Comparison of ENCODE assay signal across 1 cellular context in the genomic region with DNA sequence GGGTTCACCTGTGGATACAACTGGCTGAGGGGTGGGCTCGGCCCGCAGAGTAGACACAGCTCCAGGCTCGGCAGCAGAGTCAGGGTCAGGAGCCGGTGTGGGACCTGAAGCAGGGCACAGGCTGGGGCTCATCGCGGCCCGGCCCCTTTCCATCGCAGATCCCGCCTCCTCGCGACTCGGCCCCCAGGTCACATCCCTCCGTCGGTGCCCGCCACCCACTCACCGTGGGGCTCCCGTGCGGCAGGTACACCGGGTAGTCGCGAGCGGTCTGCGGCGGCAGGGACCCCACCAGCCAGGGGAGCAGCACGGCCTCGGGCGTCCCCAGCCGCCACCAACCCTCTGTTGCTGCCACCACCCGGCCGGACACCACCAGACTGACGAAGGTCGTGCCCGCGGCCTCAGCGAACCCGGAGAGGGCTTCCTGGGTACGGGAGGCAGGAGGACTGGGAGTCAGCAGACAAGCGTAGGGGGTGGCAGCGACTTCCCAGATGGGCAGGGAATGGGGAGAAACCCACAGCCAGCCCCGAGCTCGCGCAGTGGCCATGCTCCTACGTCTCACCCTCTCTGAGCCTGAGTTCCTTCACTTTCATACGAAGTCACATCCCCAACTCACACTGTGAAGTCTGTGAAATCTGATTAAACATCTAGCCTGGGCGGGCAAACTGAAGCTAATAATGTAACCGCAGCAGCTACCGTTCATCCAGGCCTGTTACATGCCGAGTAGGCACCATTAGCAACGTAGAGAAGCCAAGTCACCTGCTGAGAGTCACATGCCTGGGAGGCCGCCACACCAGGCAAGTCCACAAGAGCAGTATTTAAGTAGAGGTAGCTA.
A peak's percentile ranks its signal among the peaks of the same experiment; 100 is the strongest.
TF ChIP-seq lines count a peak whose summit lies in the region.

No MANE protein-coding gene starts in this region.

TF ChIP-seq in HepG2, 621 proteins besides CTCF, POLR2A, EP300 and RAD21 (continued from another document and continues in another):
- TF ChIP-seq, protein P1, sequence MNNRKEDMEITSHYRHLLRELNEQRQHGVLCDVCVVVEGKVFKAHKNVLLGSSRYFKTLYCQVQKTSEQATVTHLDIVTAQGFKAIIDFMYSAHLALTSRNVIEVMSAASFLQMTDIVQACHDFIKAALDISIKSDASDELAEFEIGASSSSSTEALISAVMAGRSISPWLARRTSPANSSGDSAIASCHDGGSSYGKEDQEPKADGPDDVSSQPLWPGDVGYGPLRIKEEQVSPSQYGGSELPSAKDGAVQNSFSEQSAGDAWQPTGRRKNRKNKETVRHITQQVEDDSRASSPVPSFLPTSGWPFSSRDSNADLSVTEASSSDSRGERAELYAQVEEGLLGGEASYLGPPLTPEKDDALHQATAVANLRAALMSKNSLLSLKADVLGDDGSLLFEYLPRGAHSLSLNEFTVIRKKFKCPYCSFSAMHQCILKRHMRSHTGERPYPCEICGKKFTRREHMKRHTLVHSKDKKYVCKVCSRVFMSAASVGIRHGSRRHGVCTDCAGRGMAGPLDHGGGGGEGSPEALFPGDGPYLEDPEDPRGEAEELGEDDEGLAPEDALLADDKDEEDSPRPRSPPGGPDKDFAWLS (CRISPR knock-in tag; IDR thresholded peaks at IDR 0.05; ENCODE audit: borderline replicate concordance): no peak
- no peak for TF ChIP-seq LCORL (IDR thresholded peaks at IDR 0.05)
- TF ChIP-seq LCORL (CRISPR knock-in tag; IDR thresholded peaks at IDR 0.05): peak; percentile 79; the same call in 1 of the 2 replicates
- peak; percentile 50; the same call in 1 of the 2 replicates for TF ChIP-seq ZSCAN31 (CRISPR knock-in tag; IDR thresholded peaks at IDR 0.05; ENCODE audit: low read depth)
- TF ChIP-seq ZSCAN22 (CRISPR knock-in tag; IDR thresholded peaks at IDR 0.05): no peak
- TF ChIP-seq ZNF713 (CRISPR knock-in tag; IDR thresholded peaks at IDR 0.05): peak; percentile 82
- peak; percentile 52; the same call in 1 of the 2 replicates for TF ChIP-seq ZNF350 (CRISPR knock-in tag; IDR thresholded peaks at IDR 0.05; ENCODE audit: borderline replicate concordance, low read depth)
- TF ChIP-seq, protein P2, sequence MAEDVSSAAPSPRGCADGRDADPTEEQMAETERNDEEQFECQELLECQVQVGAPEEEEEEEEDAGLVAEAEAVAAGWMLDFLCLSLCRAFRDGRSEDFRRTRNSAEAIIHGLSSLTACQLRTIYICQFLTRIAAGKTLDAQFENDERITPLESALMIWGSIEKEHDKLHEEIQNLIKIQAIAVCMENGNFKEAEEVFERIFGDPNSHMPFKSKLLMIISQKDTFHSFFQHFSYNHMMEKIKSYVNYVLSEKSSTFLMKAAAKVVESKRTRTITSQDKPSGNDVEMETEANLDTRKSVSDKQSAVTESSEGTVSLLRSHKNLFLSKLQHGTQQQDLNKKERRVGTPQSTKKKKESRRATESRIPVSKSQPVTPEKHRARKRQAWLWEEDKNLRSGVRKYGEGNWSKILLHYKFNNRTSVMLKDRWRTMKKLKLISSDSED (CRISPR knock-in tag; IDR thresholded peaks at IDR 0.05): no peak
- TF ChIP-seq ZBTB7A (CRISPR knock-in tag; IDR thresholded peaks at IDR 0.05): no peak
- no peak for TF ChIP-seq ZBTB3 (CRISPR knock-in tag; IDR thresholded peaks at IDR 0.05; ENCODE audit: borderline replicate concordance, low read depth)
- no peak for TF ChIP-seq ZNF563 (CRISPR knock-in tag; IDR thresholded peaks at IDR 0.05)
- no peak for TF ChIP-seq MIER3 (CRISPR knock-in tag; IDR thresholded peaks at IDR 0.05; ENCODE audit: borderline replicate concordance)
- TF ChIP-seq KDM6A (CRISPR knock-in tag; IDR thresholded peaks at IDR 0.05; ENCODE audit: low read depth): no peak
- no peak for TF ChIP-seq TCF12 (IDR thresholded peaks at IDR 0.05)
- TF ChIP-seq TCF12 (CRISPR knock-in tag; IDR thresholded peaks at IDR 0.05): no peak
- TF ChIP-seq NCOA2 (CRISPR knock-in tag; IDR thresholded peaks at IDR 0.05): no peak
- TF ChIP-seq, protein P3, sequence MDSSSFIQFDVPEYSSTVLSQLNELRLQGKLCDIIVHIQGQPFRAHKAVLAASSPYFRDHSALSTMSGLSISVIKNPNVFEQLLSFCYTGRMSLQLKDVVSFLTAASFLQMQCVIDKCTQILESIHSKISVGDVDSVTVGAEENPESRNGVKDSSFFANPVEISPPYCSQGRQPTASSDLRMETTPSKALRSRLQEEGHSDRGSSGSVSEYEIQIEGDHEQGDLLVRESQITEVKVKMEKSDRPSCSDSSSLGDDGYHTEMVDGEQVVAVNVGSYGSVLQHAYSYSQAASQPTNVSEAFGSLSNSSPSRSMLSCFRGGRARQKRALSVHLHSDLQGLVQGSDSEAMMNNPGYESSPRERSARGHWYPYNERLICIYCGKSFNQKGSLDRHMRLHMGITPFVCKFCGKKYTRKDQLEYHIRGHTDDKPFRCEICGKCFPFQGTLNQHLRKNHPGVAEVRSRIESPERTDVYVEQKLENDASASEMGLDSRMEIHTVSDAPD (CRISPR knock-in tag; IDR thresholded peaks at IDR 0.05): 0 out of 2 replicates have a peak, but pooled peaks have one; percentile 20
- peak; percentile 70 for TF ChIP-seq KDM5B (CRISPR knock-in tag; IDR thresholded peaks at IDR 0.05; ENCODE audit: borderline replicate concordance)
- TF ChIP-seq ZSCAN21 (CRISPR knock-in tag; IDR thresholded peaks at IDR 0.05; ENCODE audit: borderline replicate concordance): no peak
- no peak for TF ChIP-seq ZNF260 (CRISPR knock-in tag; IDR thresholded peaks at IDR 0.05; ENCODE audit: borderline replicate concordance, low read depth)
- peak; percentile 23; the same call in 1 of the 2 replicates for TF ChIP-seq STAG1 (CRISPR knock-in tag; IDR thresholded peaks at IDR 0.05)
- TF ChIP-seq ZNF816 (CRISPR knock-in tag; IDR thresholded peaks at IDR 0.05; ENCODE audit: borderline replicate concordance): no peak
- no peak for TF ChIP-seq RFXAP (CRISPR knock-in tag; IDR thresholded peaks at IDR 0.05; ENCODE audit: borderline replicate concordance)
- TF ChIP-seq CC2D1A (CRISPR knock-in tag; IDR thresholded peaks at IDR 0.05): no peak
- TF ChIP-seq, protein P4, sequence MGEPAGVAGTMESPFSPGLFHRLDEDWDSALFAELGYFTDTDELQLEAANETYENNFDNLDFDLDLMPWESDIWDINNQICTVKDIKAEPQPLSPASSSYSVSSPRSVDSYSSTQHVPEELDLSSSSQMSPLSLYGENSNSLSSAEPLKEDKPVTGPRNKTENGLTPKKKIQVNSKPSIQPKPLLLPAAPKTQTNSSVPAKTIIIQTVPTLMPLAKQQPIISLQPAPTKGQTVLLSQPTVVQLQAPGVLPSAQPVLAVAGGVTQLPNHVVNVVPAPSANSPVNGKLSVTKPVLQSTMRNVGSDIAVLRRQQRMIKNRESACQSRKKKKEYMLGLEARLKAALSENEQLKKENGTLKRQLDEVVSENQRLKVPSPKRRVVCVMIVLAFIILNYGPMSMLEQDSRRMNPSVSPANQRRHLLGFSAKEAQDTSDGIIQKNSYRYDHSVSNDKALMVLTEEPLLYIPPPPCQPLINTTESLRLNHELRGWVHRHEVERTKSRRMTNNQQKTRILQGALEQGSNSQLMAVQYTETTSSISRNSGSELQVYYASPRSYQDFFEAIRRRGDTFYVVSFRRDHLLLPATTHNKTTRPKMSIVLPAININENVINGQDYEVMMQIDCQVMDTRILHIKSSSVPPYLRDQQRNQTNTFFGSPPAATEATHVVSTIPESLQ (CRISPR knock-in tag; conservative IDR thresholded peaks at IDR 0.05): no peak
- TF ChIP-seq ZNF546 (CRISPR knock-in tag; conservative IDR thresholded peaks at IDR 0.05): no peak
- TF ChIP-seq ZNF501 (CRISPR knock-in tag; IDR thresholded peaks at IDR 0.05): peak; percentile 65; the same call in 1 of the 2 replicates
- TF ChIP-seq, protein P5, sequence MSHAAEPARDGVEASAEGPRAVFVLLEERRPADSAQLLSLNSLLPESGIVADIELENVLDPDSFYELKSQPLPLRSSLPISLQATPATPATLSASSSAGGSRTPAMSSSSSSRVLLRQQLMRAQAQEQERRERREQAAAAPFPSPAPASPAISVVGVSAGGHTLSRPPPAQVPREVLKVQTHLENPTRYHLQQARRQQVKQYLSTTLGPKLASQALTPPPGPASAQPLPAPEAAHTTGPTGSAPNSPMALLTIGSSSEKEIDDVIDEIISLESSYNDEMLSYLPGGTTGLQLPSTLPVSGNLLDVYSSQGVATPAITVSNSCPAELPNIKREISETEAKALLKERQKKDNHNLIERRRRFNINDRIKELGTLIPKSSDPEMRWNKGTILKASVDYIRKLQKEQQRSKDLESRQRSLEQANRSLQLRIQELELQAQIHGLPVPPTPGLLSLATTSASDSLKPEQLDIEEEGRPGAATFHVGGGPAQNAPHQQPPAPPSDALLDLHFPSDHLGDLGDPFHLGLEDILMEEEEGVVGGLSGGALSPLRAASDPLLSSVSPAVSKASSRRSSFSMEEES (CRISPR knock-in tag; IDR thresholded peaks at IDR 0.05): peak; percentile 36; the same call in 1 of the 2 replicates
- TF ChIP-seq SP5 (CRISPR knock-in tag; IDR thresholded peaks at IDR 0.05; ENCODE audit: borderline replicate concordance, low read depth): no peak
- TF ChIP-seq FOSL1 (CRISPR knock-in tag; IDR thresholded peaks at IDR 0.05; ENCODE audit: borderline replicate concordance): no peak
- TF ChIP-seq ZBTB42 (CRISPR knock-in tag; IDR thresholded peaks at IDR 0.05): peak; percentile 21; the same call in 1 of the 2 replicates
- TF ChIP-seq HNRNPL (IDR thresholded peaks at IDR 0.05; ENCODE audit: low read depth, low read length): peak; percentile 92
- TF ChIP-seq ZNF572 (CRISPR knock-in tag; IDR thresholded peaks at IDR 0.05): peak; percentile 74
- 0 out of 2 replicates have a peak, but pooled peaks have one; percentile 49 for TF ChIP-seq ZNF468 (CRISPR knock-in tag; IDR thresholded peaks at IDR 0.05)
- no peak for TF ChIP-seq SMARCC2 (IDR thresholded peaks at IDR 0.05)
- TF ChIP-seq, protein P6, sequence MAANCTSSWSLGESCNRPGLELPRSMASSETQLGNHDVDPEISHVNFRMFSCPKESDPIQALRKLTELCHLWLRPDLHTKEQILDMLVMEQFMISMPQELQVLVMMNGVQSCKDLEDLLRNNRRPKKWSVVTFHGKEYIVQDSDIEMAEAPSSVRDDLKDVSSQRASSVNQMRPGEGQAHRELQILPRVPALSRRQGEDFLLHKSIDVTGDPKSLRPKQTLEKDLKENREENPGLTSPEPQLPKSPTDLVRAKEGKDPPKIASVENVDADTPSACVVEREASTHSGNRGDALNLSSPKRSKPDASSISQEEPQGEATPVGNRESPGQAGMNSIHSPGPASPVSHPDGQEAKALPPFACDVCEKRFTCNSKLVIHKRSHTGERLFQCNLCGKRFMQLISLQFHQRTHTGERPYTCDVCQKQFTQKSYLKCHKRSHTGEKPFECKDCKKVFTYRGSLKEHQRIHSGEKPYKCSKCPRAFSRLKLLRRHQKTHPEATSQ (CRISPR knock-in tag; IDR thresholded peaks at IDR 0.05; ENCODE audit: borderline replicate concordance): no peak
- TF ChIP-seq, protein P7, sequence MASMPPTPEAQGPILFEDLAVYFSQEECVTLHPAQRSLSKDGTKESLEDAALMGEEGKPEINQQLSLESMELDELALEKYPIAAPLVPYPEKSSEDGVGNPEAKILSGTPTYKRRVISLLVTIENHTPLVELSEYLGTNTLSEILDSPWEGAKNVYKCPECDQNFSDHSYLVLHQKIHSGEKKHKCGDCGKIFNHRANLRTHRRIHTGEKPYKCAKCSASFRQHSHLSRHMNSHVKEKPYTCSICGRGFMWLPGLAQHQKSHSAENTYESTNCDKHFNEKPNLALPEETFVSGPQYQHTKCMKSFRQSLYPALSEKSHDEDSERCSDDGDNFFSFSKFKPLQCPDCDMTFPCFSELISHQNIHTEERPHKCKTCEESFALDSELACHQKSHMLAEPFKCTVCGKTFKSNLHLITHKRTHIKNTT (CRISPR knock-in tag; IDR thresholded peaks at IDR 0.05): no peak
- TF ChIP-seq, protein P8, sequence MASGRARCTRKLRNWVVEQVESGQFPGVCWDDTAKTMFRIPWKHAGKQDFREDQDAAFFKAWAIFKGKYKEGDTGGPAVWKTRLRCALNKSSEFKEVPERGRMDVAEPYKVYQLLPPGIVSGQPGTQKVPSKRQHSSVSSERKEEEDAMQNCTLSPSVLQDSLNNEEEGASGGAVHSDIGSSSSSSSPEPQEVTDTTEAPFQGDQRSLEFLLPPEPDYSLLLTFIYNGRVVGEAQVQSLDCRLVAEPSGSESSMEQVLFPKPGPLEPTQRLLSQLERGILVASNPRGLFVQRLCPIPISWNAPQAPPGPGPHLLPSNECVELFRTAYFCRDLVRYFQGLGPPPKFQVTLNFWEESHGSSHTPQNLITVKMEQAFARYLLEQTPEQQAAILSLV (CRISPR knock-in tag; IDR thresholded peaks at IDR 0.05; ENCODE audit: borderline replicate concordance): peak; percentile 39; the same call in 1 of the 2 replicates
- peak; percentile 63; the same call in 1 of the 2 replicates for TF ChIP-seq SMAD1 (CRISPR knock-in tag; IDR thresholded peaks at IDR 0.05; ENCODE audit: borderline replicate concordance, low read depth)
- TF ChIP-seq, protein P9, sequence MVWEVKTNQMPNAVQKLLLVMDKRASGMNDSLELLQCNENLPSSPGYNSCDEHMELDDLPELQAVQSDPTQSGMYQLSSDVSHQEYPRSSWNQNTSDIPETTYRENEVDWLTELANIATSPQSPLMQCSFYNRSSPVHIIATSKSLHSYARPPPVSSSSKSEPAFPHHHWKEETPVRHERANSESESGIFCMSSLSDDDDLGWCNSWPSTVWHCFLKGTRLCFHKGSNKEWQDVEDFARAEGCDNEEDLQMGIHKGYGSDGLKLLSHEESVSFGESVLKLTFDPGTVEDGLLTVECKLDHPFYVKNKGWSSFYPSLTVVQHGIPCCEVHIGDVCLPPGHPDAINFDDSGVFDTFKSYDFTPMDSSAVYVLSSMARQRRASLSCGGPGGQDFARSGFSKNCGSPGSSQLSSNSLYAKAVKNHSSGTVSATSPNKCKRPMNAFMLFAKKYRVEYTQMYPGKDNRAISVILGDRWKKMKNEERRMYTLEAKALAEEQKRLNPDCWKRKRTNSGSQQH (CRISPR knock-in tag; IDR thresholded peaks at IDR 0.05; ENCODE audit: low read depth): no peak
- TF ChIP-seq, protein P10, sequence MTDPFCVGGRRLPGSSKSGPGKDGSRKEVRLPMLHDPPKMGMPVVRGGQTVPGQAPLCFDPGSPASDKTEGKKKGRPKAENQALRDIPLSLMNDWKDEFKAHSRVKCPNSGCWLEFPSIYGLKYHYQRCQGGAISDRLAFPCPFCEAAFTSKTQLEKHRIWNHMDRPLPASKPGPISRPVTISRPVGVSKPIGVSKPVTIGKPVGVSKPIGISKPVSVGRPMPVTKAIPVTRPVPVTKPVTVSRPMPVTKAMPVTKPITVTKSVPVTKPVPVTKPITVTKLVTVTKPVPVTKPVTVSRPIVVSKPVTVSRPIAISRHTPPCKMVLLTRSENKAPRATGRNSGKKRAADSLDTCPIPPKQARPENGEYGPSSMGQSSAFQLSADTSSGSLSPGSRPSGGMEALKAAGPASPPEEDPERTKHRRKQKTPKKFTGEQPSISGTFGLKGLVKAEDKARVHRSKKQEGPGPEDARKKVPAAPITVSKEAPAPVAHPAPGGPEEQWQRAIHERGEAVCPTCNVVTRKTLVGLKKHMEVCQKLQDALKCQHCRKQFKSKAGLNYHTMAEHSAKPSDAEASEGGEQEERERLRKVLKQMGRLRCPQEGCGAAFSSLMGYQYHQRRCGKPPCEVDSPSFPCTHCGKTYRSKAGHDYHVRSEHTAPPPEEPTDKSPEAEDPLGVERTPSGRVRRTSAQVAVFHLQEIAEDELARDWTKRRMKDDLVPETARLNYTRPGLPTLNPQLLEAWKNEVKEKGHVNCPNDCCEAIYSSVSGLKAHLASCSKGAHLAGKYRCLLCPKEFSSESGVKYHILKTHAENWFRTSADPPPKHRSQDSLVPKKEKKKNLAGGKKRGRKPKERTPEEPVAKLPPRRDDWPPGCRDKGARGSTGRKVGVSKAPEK (CRISPR knock-in tag; IDR thresholded peaks at IDR 0.05; ENCODE audit: borderline replicate concordance): no peak
- TF ChIP-seq ZNF776 (CRISPR knock-in tag; IDR thresholded peaks at IDR 0.05): no peak
- TF ChIP-seq NPAS2 (CRISPR knock-in tag; IDR thresholded peaks at IDR 0.05; ENCODE audit: borderline replicate concordance): no peak
- TF ChIP-seq, protein P11, sequence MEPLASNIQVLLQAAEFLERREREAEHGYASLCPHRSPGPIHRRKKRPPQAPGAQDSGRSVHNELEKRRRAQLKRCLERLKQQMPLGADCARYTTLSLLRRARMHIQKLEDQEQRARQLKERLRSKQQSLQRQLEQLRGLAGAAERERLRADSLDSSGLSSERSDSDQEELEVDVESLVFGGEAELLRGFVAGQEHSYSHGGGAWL (CRISPR knock-in tag; IDR thresholded peaks at IDR 0.05): no peak; the same call in 1 of the 2 replicates
